ENCODE assay signal across 19 cellular contexts in the genomic region with DNA sequence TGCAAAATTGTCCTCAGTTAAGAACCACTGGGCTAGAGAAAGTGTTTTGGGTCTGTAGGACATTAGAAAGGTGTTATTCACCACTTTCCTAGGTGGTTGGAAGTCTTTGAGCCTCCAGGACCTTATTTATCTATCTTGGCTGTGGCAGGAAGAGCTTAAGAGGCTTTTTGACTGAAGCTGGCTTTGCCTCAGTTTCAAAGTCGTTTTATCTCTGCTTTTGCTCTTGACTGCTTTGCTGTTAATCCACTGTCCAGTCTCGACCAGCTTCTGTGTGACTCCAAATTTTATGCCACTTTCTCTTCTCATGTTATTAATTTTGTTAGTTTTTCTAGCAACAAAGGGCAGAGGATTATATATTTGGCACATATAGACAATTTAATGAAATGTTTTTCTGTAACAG.
"Had no signal": no experiment of that assay in that cellular context is flagged by ENCODE, and none has a peak within 500 bp of the region (broad histone marks: within the 10 kb centered on the region; RNA-seq: fewer than 3 reads in every experiment).

No MANE protein-coding gene starts in this region.

- H3K9me3 Mint-ChIP-seq: naive thymus-derived CD4-positive, alpha-beta T cell had no signal

- H3K4me3 ChIP-seq: heart left ventricle, left lung, lung, sigmoid colon, skin epidermis, stomach, thoracic aorta, transverse colon had no signal

- H3K36me3 ChIP-seq: thoracic aorta had no signal

- ATAC-seq: esophagus mucosa; left lung; naive thymus-derived CD4-positive, alpha-beta T cell had no signal

- H3K27ac ChIP-seq: heart left ventricle, left lung, neutrophil, sigmoid colon, skin epidermis, thoracic aorta, transverse colon had no signal

- H3K27me3 ChIP-seq: heart left ventricle, left lung, neutrophil, sigmoid colon, stomach, transverse colon had no signal

- H3K4me1 ChIP-seq: sigmoid colon, transverse colon had no signal

- H3K27me3 Mint-ChIP-seq: naive thymus-derived CD4-positive, alpha-beta T cell had no signal

- DNase-seq: cortex of kidney; effector memory CD4-positive, alpha-beta T cell; heart left ventricle; hippocampal formation; kidney glomerular epithelial cell; left lung; mesenchymal stem cell; naive thymus-derived CD4-positive, alpha-beta T cell; sigmoid colon; stimulated activated CD4-positive, alpha-beta T cell treated with anti-CD3 and anti-CD28 coated beads, Interleukin-12 subunit alpha, Interleukin-12 subunit beta, amount 100 ng/mL, for 4 hours; stimulated activated naive CD4-positive, alpha-beta T cell; stomach; substantia nigra; transverse colon had no signal

- H3K9me3 ChIP-seq: heart left ventricle, left lung, neutrophil, sigmoid colon, stomach, thoracic aorta, transverse colon had no signal

- H3K4me3 Mint-ChIP-seq: naive thymus-derived CD4-positive, alpha-beta T cell had no signal
